20 cellular contexts compared by ENCODE assay signal in the genomic region with DNA sequence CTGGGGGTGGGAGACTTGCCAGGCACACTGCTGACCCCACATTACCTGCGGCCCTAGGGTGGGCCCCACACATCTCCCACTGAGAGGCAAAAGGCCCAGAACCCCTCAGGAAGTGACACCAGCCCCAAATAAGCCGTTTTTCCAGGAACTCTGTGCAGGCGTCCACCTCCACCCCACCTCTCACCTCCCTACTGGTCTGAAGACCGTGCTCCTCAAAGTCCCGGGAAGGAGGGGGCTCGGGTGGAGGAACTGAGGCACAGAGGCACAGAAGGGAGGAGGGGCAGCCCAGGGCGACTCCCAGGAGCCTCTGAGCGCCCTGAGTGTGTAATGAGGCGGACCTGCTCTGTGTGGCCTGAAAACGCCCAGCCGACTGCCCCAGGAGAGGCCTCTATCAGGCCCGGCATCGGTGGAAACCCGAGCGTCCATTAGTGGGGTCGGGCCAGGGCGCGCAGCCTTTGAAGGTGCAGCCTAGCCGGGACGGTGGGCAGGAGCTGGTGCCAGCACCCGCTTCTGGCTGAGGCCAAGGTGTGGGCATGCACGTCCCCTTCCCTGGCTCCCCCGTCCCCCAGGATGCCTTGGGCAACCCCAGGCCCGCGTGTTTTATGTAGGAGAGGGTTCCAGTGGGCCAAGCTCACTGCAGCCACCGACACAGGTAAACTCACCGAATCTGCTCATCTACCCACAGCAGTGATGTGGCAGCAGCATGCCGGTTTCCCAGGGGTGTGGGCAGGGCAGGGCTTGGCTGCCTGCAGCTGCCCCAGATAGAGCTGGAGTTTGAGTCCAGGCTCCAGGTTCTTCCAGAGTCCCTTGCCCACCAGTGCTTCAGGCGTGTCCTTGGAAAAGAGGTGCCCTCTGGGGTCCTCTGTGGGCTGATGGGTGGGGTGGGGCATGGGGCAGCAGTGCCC. TPM values are rescaled to one million over a fixed set of nuclear protein-coding genes. Genes with fewer than 3 reads are reported as not detected.
DNase-seq lines count a peak whose midpoint lies in the region; ATAC-seq, FAIRE-seq and TF ChIP-seq lines count a peak whose summit lies in the region.
"Had no signal": no experiment of that assay in that cellular context is flagged by ENCODE, and none has a peak within 500 bp of the region (broad histone marks: within the 10 kb centered on the region; RNA-seq: fewer than 3 reads in every experiment).

No MANE protein-coding gene starts in this region.

- DNase-seq in BE2C (peak; percentile 83), Panc1 (ENCODE audit: low read depth, low spot score) (no peak), K562 (ENCODE audit: extremely low read depth in 1 of 4, low spot score in 3 of 4) (peak; percentile 38 to 73 (median 39)), left kidney (ENCODE audit: low read depth, low spot score) (peak; percentile 50), NCI-H146 treated with DMSO at 0.1 percent for 48 hours (lab: John Stamatoyannopoulos, UW; ENCODE audit: unreplicated experiment) (no peak), NCI-H2029 (lab: John Stamatoyannopoulos, UW) (no peak), T-cell (no peak), DMS 273 treated with DMSO at 0.1 percent for 48 hours (lab: John Stamatoyannopoulos, UW) (no peak)
- DNase-seq: 8988T; AML-193; C1 segment of cervical spinal cord; CD4-positive, alpha-beta T cell; DMS153; DMS79 treated with DMSO at 0.1 percent for 48 hours; EL; GM23248; H7 had no signal

- H3K4me2 ChIP-seq in K562 (ENCODE audit: insufficient read depth, low read length), result peak overlapping the region; percentile 85

- H3K79me2 ChIP-seq in K562 (ENCODE audit: control insufficient read depth, insufficient read depth, low read length), result peaks cover 59% of the 10 kb centered on the region

- 0 out of 2 replicates have a peak, but pooled peaks have one; percentile 29 for TF ChIP-seq EP300 in K562 (IDR thresholded peaks at IDR 0.05; ENCODE audit: low read length)

- 0 out of 2 replicates have a peak, but pooled peaks cover 2% of the 10 kb centered on the region for H3K36me3 ChIP-seq in BE2C
- H3K36me3 ChIP-seq in Panc1 (ENCODE audit: control insufficient read depth, insufficient read depth, low read length), result no peaks in the 10 kb centered on the region
- peaks cover 3% of the 10 kb centered on the region; the same call in 1 of the 3 replicates for H3K36me3 ChIP-seq in K562 (ENCODE audit: control insufficient read depth, insufficient read depth, low read length)

- no peaks in the 10 kb centered on the region for H3K27me3 Mint-ChIP-seq in T-cell
- H3K27me3 Mint-ChIP-seq: CD4-positive, alpha-beta T cell had no signal

- no peak for FAIRE-seq in K562 (lab: Jason Lieb, UNC)
- FAIRE-seq: G401.6, GM12891 had no signal

- H3K27ac ChIP-seq in Panc1 (ENCODE audit: low read length) (peak overlapping the region; percentile 23; the same call in 1 of the 2 replicates), K562 (ENCODE audit: extremely low read depth, low read depth, low read length) (peak overlapping the region; percentile 99)
- H3K27ac ChIP-seq: GM23248, HL-60 had no signal

- TF ChIP-seq RAD21 in K562 (CRISPR knock-in tag; conservative IDR thresholded peaks at IDR 0.05 in 1 of 2, IDR thresholded peaks at IDR 0.05 in 1 of 2), result no peak

- in situ Hi-C loops in Panc1 (cut with HindIII; ENCODE audit: low pct_unique_long_range_greater_than_20kb, low sequenced_read_pairs) (no loop called here), K562 (cut with MboI) (no loop called here)

- peak overlapping the region; percentile 72 to 95 for H3K9ac ChIP-seq in K562 (ENCODE audit: insufficient read depth in 1 of 2, low read depth in 2 of 2, low read length in 2 of 2)
- H3K9ac ChIP-seq: GM23248 had no signal

- no peaks in the 10 kb centered on the region for H3K9me1 ChIP-seq in K562 (ENCODE audit: control insufficient read depth, insufficient read depth, low read length)

- BruUV-seq in Panc1 (replicated peaks; lab: Mats Ljungman, UMichigan) (no TSS peak), K562 (replicated peaks; lab: Mats Ljungman, UMichigan) (no TSS peak)

- H3K27ac Mint-ChIP-seq in T-cell, result no peak overlapping the region
- H3K27ac Mint-ChIP-seq: CD4-positive, alpha-beta T cell had no signal

- no peak for ATAC-seq in Panc1
- peak; percentile 41 for ATAC-seq in K562
- no peak for ATAC-seq in T-cell (replicated peaks in 1 of 4)

- TF ChIP-seq POLR2A in K562 (conservative IDR thresholded peaks at IDR 0.05), result no peak

- WGBS in K562 (ENCODE audit: insufficient coverage, low coverage, missing lambda C conversion rate), result 6% methylated on average over 16 of the region's 29 CpGs

- H3K4me1 ChIP-seq in BE2C (peaks cover 87% of the 10 kb centered on the region), Panc1 (ENCODE audit: control insufficient read depth, insufficient read depth, low read length) (peaks cover 31% of the 10 kb centered on the region), K562 (replicated peaks in 1 of 2; ENCODE audit: control insufficient read depth in 2 of 2, insufficient read depth in 2 of 2, low read length in 2 of 2) (peaks cover 69 to 91% of the 10 kb centered on the region in 2 experiments)

- H3K4me3 Mint-ChIP-seq in T-cell, result no peak overlapping the region
- H3K4me3 Mint-ChIP-seq: CD4-positive, alpha-beta T cell had no signal

- peaks cover 6% of the 10 kb centered on the region for H3K36me3 Mint-ChIP-seq in T-cell

- no peak for TF ChIP-seq CTCF in BE2C (IDR thresholded peaks at IDR 0.05; ENCODE audit: low read depth, low read length)
- no peak for TF ChIP-seq CTCF in Panc1 (IDR thresholded peaks at IDR 0.05)
- TF ChIP-seq CTCF in K562 (IDR thresholded peaks at IDR 0.05 in 2 of 3, conservative IDR thresholded peaks at IDR 0.05 in 1 of 3; ENCODE audit: insufficient read depth in 2 of 3, low read depth in 1 of 3, low read length in 3 of 3), result no peak

- no peaks in the 10 kb centered on the region for H4K20me1 ChIP-seq in K562 (replicated peaks; ENCODE audit: control insufficient read depth, insufficient read depth, low read length)

- POLR2A ChIA-PET in Panc1 (lab: Charles Lee), result no interaction called here
- POLR2A ChIA-PET in K562 (lab: Yijun Ruan, JAX), result interaction anchor here (0.8 kb wide), 1 partner anchor 48 kb away, joined by 3 read pairs; no protein-coding TSS in a partner anchor
- POLR2A ChIA-PET in T-cell (lab: Charles Lee), result no interaction called here

- peaks cover 0 to 12% (median 0%) of the 10 kb centered on the region in 3 donors for H3K4me1 Mint-ChIP-seq in T-cell

- CTCF ChIA-PET in Panc1 (lab: Charles Lee) (no interaction called here), K562 (lab: Yijun Ruan, JAX; ENCODE audit: low intra/inter-chr PET ratio) (no interaction called here), T-cell (lab: Charles Lee) (no interaction called here)

- peak overlapping the region; percentile 50 for H3K4me3 ChIP-seq in BE2C (ENCODE audit: low read depth, low read length)
- H3K4me3 ChIP-seq in Panc1 (ENCODE audit: low read depth in 2 of 2, low read length in 2 of 2), result no peak overlapping the region
- no peak overlapping the region for H3K4me3 ChIP-seq in K562
- H3K4me3 ChIP-seq: GM23248 had no signal

- H3K9me3 Mint-ChIP-seq in T-cell, result no peaks in the 10 kb centered on the region
- H3K9me3 Mint-ChIP-seq: CD4-positive, alpha-beta T cell had no signal

- intact Hi-C loops in Panc1 (cut with micrococcal nuclease; ENCODE audit: unreplicated experiment) (no loop called here), K562 (cut with micrococcal nuclease) (loop anchor here (2.0 kb wide), 1 partner anchor 78 kb away; no protein-coding TSS in a partner anchor)

- H3K27me3 ChIP-seq in BE2C (no peaks in the 10 kb centered on the region), Panc1 (ENCODE audit: control insufficient read depth, insufficient read depth, low read length) (no peaks in the 10 kb centered on the region), K562 (ENCODE audit: control insufficient read depth in 2 of 2, insufficient read depth in 2 of 2, low read length in 2 of 2) (no peaks in the 10 kb centered on the region)

- 0 out of 2 replicates have a peak overlapping the region, but pooled peaks have one; percentile 47 for H2AFZ ChIP-seq in K562 (ENCODE audit: low read depth, low read length)
- H2AFZ ChIP-seq: GM23248 had no signal

- no peaks in the 10 kb centered on the region for H3K9me3 ChIP-seq in BE2C
- no peaks in the 10 kb centered on the region for H3K9me3 ChIP-seq in Panc1 (ENCODE audit: control insufficient read depth, insufficient read depth, low read depth, low read length)
- H3K9me3 ChIP-seq in K562 (replicated peaks; ENCODE audit: control insufficient read depth, insufficient read depth, low read depth, low read length), result no peaks in the 10 kb centered on the region

TF ChIP-seq in K562, 482 proteins besides CTCF, POLR2A, EP300 and RAD21 (continues in another document):
- 0 out of 2 replicates have a peak, but pooled peaks have one; percentile 21 for TF ChIP-seq ZKSCAN8 (CRISPR knock-in tag; IDR thresholded peaks at IDR 0.05)

RNA-seq across cellular contexts. Expression of a gene that starts 55.8 kb away (rescaled TPM):
- polyA plus RNA-seq in BE2C (2012; ENCODE audit: insufficient read depth, insufficient read length, low read depth), result 0.12 TPM
- total RNA-seq in Panc1 (2021; ENCODE audit: unreplicated experiment) (not detected), K562 (2014; rRNA removed) (0.04 TPM in 1 of 2 replicates, not detected in the other), K562 (2014; rRNA removed; fragmentation: Illumina TruSeq; extraction: Trizol) (not detected in 2 replicates), K562 (2015; rRNA removed; fragmentation: Illumina TruSeq; extraction: Trizol) (not detected in 2 replicates), K562 (2021) (not detected in 2 replicates), T-cell (not detected)
- not detected for polyA plus RNA-seq in Panc1 (2012; ENCODE audit: insufficient read length)
- total RNA-seq in K562 (2011; cell fraction: chromatin; rRNA removed; ENCODE audit: low replicate concordance), result not detected in 2 replicates
- not detected in 2 replicates for total RNA-seq in K562 (2011; cell fraction: nucleolus; rRNA removed)
- not detected in 2 replicates for total RNA-seq in K562 (2011; cell fraction: nucleoplasm; rRNA removed)
- polyA plus RNA-seq in K562 (2011; rRNA removed) (not detected in 2 replicates), K562 (2014; fragmentation: Illumina TruSeq; extraction: Trizol) (not detected in 2 replicates), K562 (2014; fragmentation: Nextera tagmentation; extraction: Ambion mirVana) (not detected), K562 (2014; rRNA removed) (not detected in 2 replicates)
- not detected in 2 replicates for polyA plus RNA-seq in K562 (2011; cell fraction: cytosol; rRNA removed)
- polyA plus RNA-seq in K562 (2011; cell fraction: nucleus; rRNA removed), result not detected in 2 replicates
- polyA plus RNA-seq in K562 (2012), result not detected in 2 replicates
- polyA minus RNA-seq in K562 (2011; rRNA and poly(A)+ RNA removed), result not detected in 2 replicates
- polyA minus RNA-seq in K562 (2011; cell fraction: cytosol; rRNA and poly(A)+ RNA removed), result not detected in 2 replicates
- polyA minus RNA-seq in K562 (2011; cell fraction: nucleus; rRNA and poly(A)+ RNA removed), result not detected in 2 replicates
- total RNA-seq: CD4-positive, alpha-beta T cell; GM23248; H7 had no signal
- polyA plus RNA-seq: GM23248 had no signal

Comparison
In these comparisons a context has a peak if more than half of its experiments do, and no peak if none do; other contexts are left out.
1. DNase-seq: peak in BE2C (single experiment), K562 (4 of 4) and left kidney (single experiment); none in Panc1 (single experiment), NCI-H146 treated with DMSO at 0.1 percent for 48 hours (single experiment), NCI-H2029 (single experiment), T-cell (0 of 34) and DMS 273 treated with DMSO at 0.1 percent for 48 hours (single experiment).